In genomic region chr16:24001706-24002105, GRCh38 we compare ENCODE assay signal across 15 cellular contexts.
DNase-seq lines count a peak whose midpoint lies in the region; ATAC-seq and TF ChIP-seq lines count a peak whose summit lies in the region.
"Had no signal": no experiment of that assay in that cellular context is flagged by ENCODE, and none has a peak within 500 bp of the region (broad histone marks: within the 10 kb centered on the region; RNA-seq: fewer than 3 reads in every experiment).

No MANE protein-coding gene starts in this region.

- CTCF ChIA-PET in activated B cell treated with CpG ODN at 0.5 μM for 24 hours (lab: Charles Lee) (interaction anchor here (0.8 to 1.4 kb wide), 3 partner anchors 9 to 198 kb away, joined by 3 to 4 read pairs (median 4); no protein-coding TSS in a partner anchor), T-cell (lab: Charles Lee) (interaction anchor here (0.6 to 1.9 kb wide), 5 partner anchors 8 to 678 kb away, joined by 3 to 5 read pairs (median 3); no protein-coding TSS in a partner anchor)

- H3K27me3 Mint-ChIP-seq in stimulated activated naive CD8-positive, alpha-beta T cell treated with anti-CD3 and anti-CD28 coated beads, Interleukin-15, Interleukin-2, amounts not matched to agents 100 ng/mL and 50 ng/mL, for 24 hours = no peaks in the 10 kb centered on the region
- no peaks in the 10 kb centered on the region for H3K27me3 Mint-ChIP-seq in stimulated activated naive CD8-positive, alpha-beta T cell treated with anti-CD3 and anti-CD28 coated beads, Interleukin-15, amount 100 ng/mL, for 72 hours
- H3K27me3 Mint-ChIP-seq in activated B cell treated with CpG ODN at 0.5 μM for 24 hours = no peaks in the 10 kb centered on the region
- no peaks in the 10 kb centered on the region for H3K27me3 Mint-ChIP-seq in memory B cell
- no peaks in the 10 kb centered on the region for H3K27me3 Mint-ChIP-seq in stimulated activated naive B cell treated with anti-CD40 and anti-IgM and Interleukin-4, amounts not matched to agents 10 μg/mL and 1 μg/mL and 100 μg/mL, for 72 hours
- H3K27me3 Mint-ChIP-seq in T-cell = no peaks in the 10 kb centered on the region
- no peaks in the 10 kb centered on the region for H3K27me3 Mint-ChIP-seq in glutamatergic neuron (ENCODE audit: unreplicated experiment)
- H3K27me3 Mint-ChIP-seq: CD8-positive, alpha-beta memory T cell had no signal

- no peak overlapping the region for H3K4me3 Mint-ChIP-seq in stimulated activated naive CD8-positive, alpha-beta T cell treated with anti-CD3 and anti-CD28 coated beads, Interleukin-15, Interleukin-2, amounts not matched to agents 100 ng/mL and 50 ng/mL, for 24 hours
- no peak overlapping the region for H3K4me3 Mint-ChIP-seq in stimulated activated naive CD8-positive, alpha-beta T cell treated with anti-CD3 and anti-CD28 coated beads, Interleukin-15, amount 100 ng/mL, for 72 hours
- H3K4me3 Mint-ChIP-seq in activated B cell treated with CpG ODN at 0.5 μM for 24 hours (no peak overlapping the region), memory B cell (no peak overlapping the region), T-cell (no peak overlapping the region), glutamatergic neuron (ENCODE audit: unreplicated experiment) (no peak overlapping the region)
- H3K4me3 Mint-ChIP-seq in stimulated activated naive B cell treated with anti-CD40 and anti-IgM and Interleukin-4, amounts not matched to agents 10 μg/mL and 1 μg/mL and 100 μg/mL, for 72 hours = no peak overlapping the region
- H3K4me3 Mint-ChIP-seq: CD8-positive, alpha-beta memory T cell had no signal

- H3K27ac Mint-ChIP-seq in stimulated activated naive CD8-positive, alpha-beta T cell treated with anti-CD3 and anti-CD28 coated beads, Interleukin-15, Interleukin-2, amounts not matched to agents 100 ng/mL and 50 ng/mL, for 24 hours = peak overlapping the region; percentile 71
- H3K27ac Mint-ChIP-seq in stimulated activated naive CD8-positive, alpha-beta T cell treated with anti-CD3 and anti-CD28 coated beads, Interleukin-15, amount 100 ng/mL, for 72 hours = no peak overlapping the region
- H3K27ac Mint-ChIP-seq in activated B cell treated with CpG ODN at 0.5 μM for 24 hours = peak overlapping the region; percentile 83
- H3K27ac Mint-ChIP-seq in memory B cell = peak overlapping the region; percentile 38
- peak overlapping the region; percentile 56 for H3K27ac Mint-ChIP-seq in stimulated activated naive B cell treated with anti-CD40 and anti-IgM and Interleukin-4, amounts not matched to agents 10 μg/mL and 1 μg/mL and 100 μg/mL, for 72 hours
- H3K27ac Mint-ChIP-seq in T-cell = no peak overlapping the region
- H3K27ac Mint-ChIP-seq in glutamatergic neuron (ENCODE audit: unreplicated experiment) = no peak overlapping the region

- DNase-seq in stimulated activated naive CD8-positive, alpha-beta T cell treated with anti-CD3 and anti-CD28 coated beads, Interleukin-15, amount 100 ng/mL, for 72 hours = no peak
- DNase-seq in activated B cell treated with CpG ODN at 0.5 μM for 24 hours (no peak), memory B cell (ENCODE audit: low spot score in 2 of 2) (no peak), T-cell (no peak), glutamatergic neuron (no peak), SW480 (ENCODE audit: low spot score) (no peak)
- DNase-seq in stimulated activated naive B cell treated with anti-CD40 and anti-IgM and Interleukin-4, amounts not matched to agents 10 μg/mL and 1 μg/mL and 100 μg/mL, for 72 hours = no peak
- DNase-seq: AML-193; CD8-positive, alpha-beta memory T cell; COR-L47; GM23248 had no signal

- intact Hi-C loops in activated B cell treated with CpG ODN at 0.5 μM for 24 hours (cut with micrococcal nuclease) = no loop called here

- POLR2A ChIA-PET in activated B cell treated with CpG ODN at 0.5 μM for 24 hours (lab: Charles Lee) = no interaction called here
- POLR2A ChIA-PET in T-cell (lab: Charles Lee) = interaction anchor here in 1 of 2 donors (0.6 kb wide), 2 partner anchors 63 to 64 kb away, joined by 3 read pairs; no protein-coding TSS in a partner anchor

- TF ChIP-seq CTCF in activated B cell treated with CpG ODN at 0.5 μM for 24 hours (IDR thresholded peaks at IDR 0.05) (no peak), glutamatergic neuron (IDR thresholded peaks at IDR 0.05; ENCODE audit: partially characterized antibody, unreplicated experiment) (no peak)

- ATAC-seq in stimulated activated naive CD8-positive, alpha-beta T cell treated with anti-CD3 and anti-CD28 coated beads, Interleukin-15, amount 100 ng/mL, for 72 hours = no peak
- ATAC-seq in activated B cell treated with CpG ODN at 0.5 μM for 24 hours (ENCODE audit: low read depth) (no peak), memory B cell (ENCODE audit: low read depth) (no peak), T-cell (replicated peaks in 1 of 4) (no peak)
- ATAC-seq in stimulated activated naive B cell treated with anti-CD40 and anti-IgM and Interleukin-4, amounts not matched to agents 10 μg/mL and 1 μg/mL and 100 μg/mL, for 72 hours (replicated peaks) = no peak
- ATAC-seq: A549, HCT116, HepG2 had no signal

- no peaks in the 10 kb centered on the region for H3K9me3 Mint-ChIP-seq in stimulated activated naive CD8-positive, alpha-beta T cell treated with anti-CD3 and anti-CD28 coated beads, Interleukin-15, Interleukin-2, amounts not matched to agents 100 ng/mL and 50 ng/mL, for 24 hours
- H3K9me3 Mint-ChIP-seq in stimulated activated naive CD8-positive, alpha-beta T cell treated with anti-CD3 and anti-CD28 coated beads, Interleukin-15, amount 100 ng/mL, for 72 hours = no peaks in the 10 kb centered on the region
- H3K9me3 Mint-ChIP-seq in activated B cell treated with CpG ODN at 0.5 μM for 24 hours (no peaks in the 10 kb centered on the region), memory B cell (no peaks in the 10 kb centered on the region), T-cell (no peaks in the 10 kb centered on the region), glutamatergic neuron (ENCODE audit: unreplicated experiment) (peaks cover 2% of the 10 kb centered on the region)
- H3K9me3 Mint-ChIP-seq in stimulated activated naive B cell treated with anti-CD40 and anti-IgM and Interleukin-4, amounts not matched to agents 10 μg/mL and 1 μg/mL and 100 μg/mL, for 72 hours = peaks cover 0 to 2% of the 10 kb centered on the region in 2 donors
- H3K9me3 Mint-ChIP-seq: CD8-positive, alpha-beta memory T cell had no signal

- H3K4me1 Mint-ChIP-seq in stimulated activated naive CD8-positive, alpha-beta T cell treated with anti-CD3 and anti-CD28 coated beads, Interleukin-15, Interleukin-2, amounts not matched to agents 100 ng/mL and 50 ng/mL, for 24 hours (ENCODE audit: low read depth) = peaks cover 73% of the 10 kb centered on the region
- H3K4me1 Mint-ChIP-seq in stimulated activated naive CD8-positive, alpha-beta T cell treated with anti-CD3 and anti-CD28 coated beads, Interleukin-15, amount 100 ng/mL, for 72 hours = peaks cover 44% of the 10 kb centered on the region
- H3K4me1 Mint-ChIP-seq in activated B cell treated with CpG ODN at 0.5 μM for 24 hours = peaks cover 80% of the 10 kb centered on the region
- peaks cover 62% of the 10 kb centered on the region for H3K4me1 Mint-ChIP-seq in memory B cell
- peaks cover 47 to 76% of the 10 kb centered on the region in 2 donors for H3K4me1 Mint-ChIP-seq in stimulated activated naive B cell treated with anti-CD40 and anti-IgM and Interleukin-4, amounts not matched to agents 10 μg/mL and 1 μg/mL and 100 μg/mL, for 72 hours
- peaks cover 25 to 32% (median 30%) of the 10 kb centered on the region in 3 donors for H3K4me1 Mint-ChIP-seq in T-cell
- no peaks in the 10 kb centered on the region for H3K4me1 Mint-ChIP-seq in glutamatergic neuron (ENCODE audit: low read depth, unreplicated experiment)

- peaks cover 57% of the 10 kb centered on the region for H3K36me3 Mint-ChIP-seq in stimulated activated naive CD8-positive, alpha-beta T cell treated with anti-CD3 and anti-CD28 coated beads, Interleukin-15, Interleukin-2, amounts not matched to agents 100 ng/mL and 50 ng/mL, for 24 hours (ENCODE audit: low read depth)
- peaks cover 51% of the 10 kb centered on the region for H3K36me3 Mint-ChIP-seq in activated B cell treated with CpG ODN at 0.5 μM for 24 hours (ENCODE audit: low read depth)
- H3K36me3 Mint-ChIP-seq in memory B cell = peaks cover 37% of the 10 kb centered on the region
- peaks cover 27 to 34% of the 10 kb centered on the region in 2 donors for H3K36me3 Mint-ChIP-seq in stimulated activated naive B cell treated with anti-CD40 and anti-IgM and Interleukin-4, amounts not matched to agents 10 μg/mL and 1 μg/mL and 100 μg/mL, for 72 hours
- peaks cover 31% of the 10 kb centered on the region for H3K36me3 Mint-ChIP-seq in T-cell
- no peaks in the 10 kb centered on the region for H3K36me3 Mint-ChIP-seq in glutamatergic neuron (ENCODE audit: unreplicated experiment)

Comparison
In these comparisons a context has a peak if more than half of its experiments do, and no peak if none do; other contexts are left out.
1. H3K27ac Mint-ChIP-seq: peak in stimulated activated naive CD8-positive, alpha-beta T cell treated with anti-CD3 and anti-CD28 coated beads, Interleukin-15, Interleukin-2, amounts not matched to agents 100 ng/mL and 50 ng/mL, for 24 hours (single experiment), activated B cell treated with CpG ODN at 0.5 μM for 24 hours (single experiment), memory B cell (single experiment) and stimulated activated naive B cell treated with anti-CD40 and anti-IgM and Interleukin-4, amounts not matched to agents 10 μg/mL and 1 μg/mL and 100 μg/mL, for 72 hours (single experiment); none in stimulated activated naive CD8-positive, alpha-beta T cell treated with anti-CD3 and anti-CD28 coated beads, Interleukin-15, amount 100 ng/mL, for 72 hours (0 of 2), T-cell (0 of 2) and glutamatergic neuron (single experiment).